In genomic region chr2:231399853-231400667, GRCh38 we compare ENCODE assay signal across 9 cellular contexts. TPM values are rescaled to one million over a fixed set of nuclear protein-coding genes. Genes with fewer than 3 reads are reported as not detected.
DNase-seq lines count a peak whose midpoint lies in the region; ATAC-seq, FAIRE-seq and TF ChIP-seq lines count a peak whose summit lies in the region.
"Had no signal": no experiment of that assay in that cellular context is flagged by ENCODE, and none has a peak within 500 bp of the region (broad histone marks: within the 10 kb centered on the region; RNA-seq: fewer than 3 reads in every experiment).

No MANE protein-coding gene starts in this region.

- in situ Hi-C loops in K562 (cut with MboI), result no loop called here

- POLR2A ChIA-PET in K562 (lab: Yijun Ruan, JAX), result interaction anchor here (0.6 kb wide), 1 partner anchor 33 kb away, joined by 3 read pairs; no protein-coding TSS in a partner anchor
- POLR2A ChIA-PET in CD8-positive, alpha-beta T cell (lab: Charles Lee), result no interaction called here
- POLR2A ChIA-PET in RWPE1 (lab: Yijun Ruan, JAX; ENCODE audit: low non-redundant PET), result no interaction called here

- no peaks in the 10 kb centered on the region for H3K9me3 Mint-ChIP-seq in CD8-positive, alpha-beta T cell

- BruUV-seq in K562 (replicated peaks; lab: Mats Ljungman, UMichigan), result no TSS peak

- H3K4me1 ChIP-seq in K562 (replicated peaks in 1 of 2; ENCODE audit: control insufficient read depth in 2 of 2, insufficient read depth in 2 of 2, low read length in 2 of 2) (peaks cover 4 to 12% of the 10 kb centered on the region in 2 experiments; a peak in 4 of 5 replicates), tibial nerve (peaks cover 0 to 37% (median 16%) of the 10 kb centered on the region in 4 donors)
- no peaks in the 10 kb centered on the region for H3K4me1 ChIP-seq in CD8-positive, alpha-beta T cell (ENCODE audit: insufficient read depth, low read length)

- no peaks in the 10 kb centered on the region for H3K79me2 ChIP-seq in K562 (ENCODE audit: control insufficient read depth, insufficient read depth, low read length)

- peak overlapping the region; percentile 49; the same call in 1 of the 2 replicates for H3K4me2 ChIP-seq in K562 (ENCODE audit: insufficient read depth, low read length)

- peak overlapping the region in 1 of 2 experiments; percentile 68; a peak in 2 of 4 replicates for H3K9ac ChIP-seq in K562 (ENCODE audit: insufficient read depth in 1 of 2, low read depth in 2 of 2, low read length in 2 of 2)

- H3K27ac Mint-ChIP-seq in CD8-positive, alpha-beta T cell, result no peak overlapping the region

- FAIRE-seq in K562 (lab: Jason Lieb, UNC), result no peak

- ATAC-seq in K562, result peak; percentile 72
- peak; percentile 97 for ATAC-seq in left lobe of liver
- no peak for ATAC-seq in CD8-positive, alpha-beta T cell
- no peak for ATAC-seq in HG03175 (IDR thresholded peaks at IDR 0.05; ENCODE audit: unreplicated experiment)

- no peaks in the 10 kb centered on the region for H3K9me1 ChIP-seq in K562 (ENCODE audit: control insufficient read depth, insufficient read depth, low read length)

- CTCF ChIA-PET in K562 (lab: Yijun Ruan, JAX; ENCODE audit: low intra/inter-chr PET ratio), result interaction anchor here (0.7 kb wide), 1 partner anchor 1407 kb away, joined by 3 read pairs; no protein-coding TSS in a partner anchor
- CTCF ChIA-PET in CD8-positive, alpha-beta T cell (lab: Charles Lee), result interaction anchor here (0.7 to 1.6 kb wide), 4 partner anchors 11 to 173 kb away, joined by 3 to 11 read pairs (median 6); no protein-coding TSS in a partner anchor
- CTCF ChIA-PET in RWPE1 (lab: Yijun Ruan, JAX), result interaction anchor here (0.6 to 2.4 kb wide), 9 partner anchors 12 to 876 kb away, joined by 3 to 9 read pairs (median 4); no protein-coding TSS in a partner anchor

- H3K27me3 ChIP-seq in K562 (ENCODE audit: control insufficient read depth in 2 of 2, insufficient read depth in 2 of 2, low read length in 2 of 2) (peaks cover 0 to 16% of the 10 kb centered on the region in 2 experiments; a peak in 2 of 5 replicates), tibial nerve (peaks cover 0 to 12% of the 10 kb centered on the region in 2 donors)
- no peaks in the 10 kb centered on the region for H3K27me3 ChIP-seq in CD8-positive, alpha-beta T cell (ENCODE audit: insufficient read depth, low read length)

- no peaks in the 10 kb centered on the region for H4K20me1 ChIP-seq in K562 (replicated peaks; ENCODE audit: control insufficient read depth, insufficient read depth, low read length)

- DNase-seq in HuH-7.5 (ENCODE audit: low spot score) (peak; percentile 85), K562 (ENCODE audit: extremely low read depth in 1 of 4, low spot score in 3 of 4) (peak in 1 of 4 experiments; percentile 36), left lobe of liver (ENCODE audit: low spot score) (peak; percentile 67), tibial nerve (ENCODE audit: low spot score in 2 of 2) (no peak), RWPE1 (ENCODE audit: low spot score) (no peak)
- no peak for DNase-seq in CD8-positive, alpha-beta T cell
- DNase-seq: activated CD8-positive, alpha-beta memory T cell treated with anti-CD3 and anti-CD28 coated beads, Interleukin-2, amount 50 U/mL, for 48 hours; NCI-H1417 treated with DMSO at 0.1 percent for 48 hours had no signal

- no peaks in the 10 kb centered on the region for H3K36me3 ChIP-seq in K562 (ENCODE audit: control insufficient read depth, insufficient read depth, low read length)
- no peaks in the 10 kb centered on the region for H3K36me3 ChIP-seq in tibial nerve
- H3K36me3 ChIP-seq in CD8-positive, alpha-beta T cell (ENCODE audit: insufficient read depth, low read length), result no peaks in the 10 kb centered on the region

- no peak overlapping the region for H3K4me3 Mint-ChIP-seq in CD8-positive, alpha-beta T cell

- H3K4me1 Mint-ChIP-seq in CD8-positive, alpha-beta T cell (ENCODE audit: low read depth), result peaks cover 8% of the 10 kb centered on the region

- TF ChIP-seq POLR2A in K562 (conservative IDR thresholded peaks at IDR 0.05), result no peak
- no peak for TF ChIP-seq POLR2A in tibial nerve (IDR thresholded peaks at IDR 0.05)

- H3K4me3 ChIP-seq in K562 (no peak overlapping the region), tibial nerve (no peak overlapping the region)
- H3K4me3 ChIP-seq in CD8-positive, alpha-beta T cell (ENCODE audit: low read depth, low read length), result no peak overlapping the region

- TF ChIP-seq EP300 in K562 (IDR thresholded peaks at IDR 0.05; ENCODE audit: low read length), result no peak
- no peak for TF ChIP-seq EP300 in tibial nerve (IDR thresholded peaks at IDR 0.05)

- H3K27ac ChIP-seq in K562 (ENCODE audit: extremely low read depth, low read depth, low read length) (no peak overlapping the region; the same call in 2 of the 3 replicates), tibial nerve (peak overlapping the region in 3 of 4 donors; percentile 51 to 78 (median 64)), RWPE1 (no peak overlapping the region)
- H3K27ac ChIP-seq in CD8-positive, alpha-beta T cell (ENCODE audit: low read depth, low read length), result no peak overlapping the region

- no peak for TF ChIP-seq CTCF in K562 (IDR thresholded peaks at IDR 0.05 in 2 of 3, conservative IDR thresholded peaks at IDR 0.05 in 1 of 3; ENCODE audit: insufficient read depth in 2 of 3, low read depth in 1 of 3, low read length in 3 of 3)
- TF ChIP-seq CTCF in tibial nerve (IDR thresholded peaks at IDR 0.05), result peak in 1 of 5 experiments; percentile 6
- no peak for TF ChIP-seq CTCF in CD8-positive, alpha-beta T cell (IDR thresholded peaks at IDR 0.05)
- TF ChIP-seq CTCF in RWPE1 (conservative IDR thresholded peaks at IDR 0.05; ENCODE audit: low read depth), result no peak

- no peak for TF ChIP-seq RAD21 in K562 (CRISPR knock-in tag; conservative IDR thresholded peaks at IDR 0.05 in 1 of 2, IDR thresholded peaks at IDR 0.05 in 1 of 2)

- peaks cover 15% of the 10 kb centered on the region for H3K27me3 Mint-ChIP-seq in CD8-positive, alpha-beta T cell (ENCODE audit: low read depth)

- H2AFZ ChIP-seq in K562 (ENCODE audit: low read depth, low read length), result peak overlapping the region; percentile 55

- 10% methylated on average over 9 of the region's 12 CpGs for WGBS in K562 (ENCODE audit: insufficient coverage, low coverage, missing lambda C conversion rate)
- WGBS in tibial nerve, 2 donors, result 35 to 47% methylated on average over 11 to 12 of the region's 12 CpGs

- no peaks in the 10 kb centered on the region for H3K9me3 ChIP-seq in K562 (replicated peaks; ENCODE audit: control insufficient read depth, insufficient read depth, low read depth, low read length)
- no peaks in the 10 kb centered on the region for H3K9me3 ChIP-seq in tibial nerve
- no peaks in the 10 kb centered on the region for H3K9me3 ChIP-seq in CD8-positive, alpha-beta T cell (ENCODE audit: low read length)

- intact Hi-C loops in K562 (cut with micrococcal nuclease), result loop anchor here (5.0 to 10.0 kb wide), 2 partner anchors 105 to 173 kb away; no protein-coding TSS in a partner anchor
- intact Hi-C loops in CD8-positive, alpha-beta T cell (cut with DNase I, micrococcal nuclease), result loop anchor here in 1 of 2 experiments (5.0 kb wide), 1 partner anchor 808 kb away; no protein-coding TSS in a partner anchor

- H3K36me3 Mint-ChIP-seq in CD8-positive, alpha-beta T cell, result no peaks in the 10 kb centered on the region

TF ChIP-seq in K562, 482 proteins besides CTCF, POLR2A, EP300 and RAD21:
- TF ChIP-seq MTF1 (CRISPR knock-in tag; IDR thresholded peaks at IDR 0.05; ENCODE audit: borderline replicate concordance) (no peak), NR2C2 (CRISPR knock-in tag; IDR thresholded peaks at IDR 0.05) (no peak), NR2C2 (tag; IDR thresholded peaks at IDR 0.05) (no peak), C11orf30 (IDR thresholded peaks at IDR 0.05; ENCODE audit: low read depth) (no peak), KAT2B (IDR thresholded peaks at IDR 0.05; ENCODE audit: low read depth, low read length) (no peak), EWSR1 (IDR thresholded peaks at IDR 0.05; ENCODE audit: borderline replicate concordance, low read depth, partially characterized antibody) (no peak), NFIC (IDR thresholded peaks at IDR 0.05) (peak; percentile 69), MYBL2 (IDR thresholded peaks at IDR 0.05; ENCODE audit: low read depth) (no peak), MYBL2 (CRISPR knock-in tag; IDR thresholded peaks at IDR 0.05; ENCODE audit: borderline replicate concordance) (no peak)
TF ChIP-seq in K562: peak in this region for 1.

RNA-seq across cellular contexts. Expression of gene B3GNT7, which starts 4.5 kb away (rescaled TPM):
- total RNA-seq in K562 (2011; cell fraction: chromatin; rRNA removed; ENCODE audit: low replicate concordance), result not detected in 2 replicates
- not detected in 2 replicates for total RNA-seq in K562 (2011; cell fraction: nucleolus; rRNA removed)
- total RNA-seq in K562 (2011; cell fraction: nucleoplasm; rRNA removed), result not detected in 2 replicates
- total RNA-seq in K562 (2014; rRNA removed) (not detected in 2 replicates), K562 (2014; rRNA removed; fragmentation: Illumina TruSeq; extraction: Trizol) (not detected in 2 replicates), K562 (2015; rRNA removed; fragmentation: Illumina TruSeq; extraction: Trizol) (not detected in 2 replicates), K562 (2021) (0.20 and 0.69 TPM in 2 replicates), left lobe of liver (1.6 TPM), tibial nerve (1 to 10 TPM; 2.6 to 3.3 (median 3.0) TPM)
- polyA plus RNA-seq in K562 (2011; rRNA removed) (not detected in 2 replicates), K562 (2014; fragmentation: Illumina TruSeq; extraction: Trizol) (not detected in 2 replicates), K562 (2014; fragmentation: Nextera tagmentation; extraction: Ambion mirVana) (not detected), K562 (2014; rRNA removed) (not detected in 2 replicates)
- polyA plus RNA-seq in K562 (2011; cell fraction: cytosol; rRNA removed), result not detected in 2 replicates
- polyA plus RNA-seq in K562 (2011; cell fraction: nucleus; rRNA removed), result 0.09 TPM in 1 of 2 replicates, not detected in the other
- polyA plus RNA-seq in K562 (2012), result not detected in 2 replicates
- not detected in 2 replicates for polyA minus RNA-seq in K562 (2011; rRNA and poly(A)+ RNA removed)
- not detected in 2 replicates for polyA minus RNA-seq in K562 (2011; cell fraction: cytosol; rRNA and poly(A)+ RNA removed)
- polyA minus RNA-seq in K562 (2011; cell fraction: nucleus; rRNA and poly(A)+ RNA removed), result not detected in 2 replicates
- 1 to 10 TPM; 2.7 to 3.4 TPM for total RNA-seq in CD8-positive, alpha-beta T cell

Comparison
In these comparisons a context has a peak if more than half of its experiments do, and no peak if none do; other contexts are left out.
1. DNase-seq: peak in HuH-7.5 (single experiment) and left lobe of liver (single experiment); none in tibial nerve (0 of 2), CD8-positive, alpha-beta T cell (0 of 7) and RWPE1 (single experiment).
2. ATAC-seq: peak in K562 (single experiment) and left lobe of liver (single experiment); none in CD8-positive, alpha-beta T cell (single experiment) and HG03175 (single experiment).
3. H3K27ac ChIP-seq: peak in tibial nerve (3 of 4); none in K562 (single experiment), CD8-positive, alpha-beta T cell (single experiment) and RWPE1 (single experiment).